Comparison of ENCODE assay signal across 1 cellular context in genomic region chr15:77066961-77067690, GRCh38.
TF ChIP-seq lines count a peak whose summit lies in the region.

No MANE protein-coding gene starts in this region.

TF ChIP-seq in K562, 482 proteins besides CTCF, POLR2A, EP300 and RAD21 (continued from another document and continues in another):
- TF ChIP-seq THAP7 (CRISPR knock-in tag; IDR thresholded peaks at IDR 0.05): no peak
- no peak for TF ChIP-seq MAX (CRISPR knock-in tag; IDR thresholded peaks at IDR 0.05)
- TF ChIP-seq ZNF41 (CRISPR knock-in tag; conservative IDR thresholded peaks at IDR 0.05): no peak
- no peak for TF ChIP-seq PCBP2 (IDR thresholded peaks at IDR 0.05; ENCODE audit: low read depth, low read length, poor library complexity, severe bottlenecking)
- TF ChIP-seq DIDO1 (tag; IDR thresholded peaks at IDR 0.05; ENCODE audit: low read depth): no peak
- TF ChIP-seq HEY1 (CRISPR knock-in tag; IDR thresholded peaks at IDR 0.05; ENCODE audit: borderline replicate concordance): no peak
- no peak for TF ChIP-seq CHAMP1 (IDR thresholded peaks at IDR 0.05)
- TF ChIP-seq USF1 (CRISPR knock-in tag; IDR thresholded peaks at IDR 0.05): no peak
- no peak for TF ChIP-seq SRSF9 (IDR thresholded peaks at IDR 0.05; ENCODE audit: borderline replicate concordance, low read depth, low read length)
- TF ChIP-seq SOX6 (IDR thresholded peaks at IDR 0.05): peak; percentile 49; the same call in 1 of the 2 replicates
- no peak for TF ChIP-seq ARHGAP35 (IDR thresholded peaks at IDR 0.05; ENCODE audit: partially characterized antibody)
- TF ChIP-seq ETV6 (IDR thresholded peaks at IDR 0.05; ENCODE audit: borderline replicate concordance in 1 of 2, low read depth in 2 of 2, low read length in 1 of 2): no peak
- TF ChIP-seq ETV6 (CRISPR knock-in tag; IDR thresholded peaks at IDR 0.05; ENCODE audit: borderline replicate concordance): no peak
- no peak for TF ChIP-seq ZNF133 (CRISPR knock-in tag; IDR thresholded peaks at IDR 0.05)
- no peak for TF ChIP-seq GMEB1 (CRISPR knock-in tag; IDR thresholded peaks at IDR 0.05)
- no peak for TF ChIP-seq CBX3 (IDR thresholded peaks at IDR 0.05; ENCODE audit: borderline replicate concordance in 1 of 2, low read length in 2 of 2)
- no peak for TF ChIP-seq MXI1 (IDR thresholded peaks at IDR 0.05; ENCODE audit: low read depth, low read length)
- no peak for TF ChIP-seq ZNF143 (CRISPR knock-in tag; IDR thresholded peaks at IDR 0.05)
- no peak for TF ChIP-seq CEBPG (CRISPR knock-in tag; IDR thresholded peaks at IDR 0.05)
- peak in 1 of 2 experiments; percentile 33; a peak in 1 of 4 replicates for TF ChIP-seq CEBPG (tag; conservative IDR thresholded peaks at IDR 0.05 in 1 of 2, IDR thresholded peaks at IDR 0.05 in 1 of 2)
- no peak for TF ChIP-seq PHTF2 (CRISPR knock-in tag; IDR thresholded peaks at IDR 0.05)
- no peak for TF ChIP-seq NFE2 (IDR thresholded peaks at IDR 0.05; ENCODE audit: low read depth)
- TF ChIP-seq TRIM24 (IDR thresholded peaks at IDR 0.05): no peak
- no peak for TF ChIP-seq E2F1 (CRISPR knock-in tag; IDR thresholded peaks at IDR 0.05)
- no peak for TF ChIP-seq ZNF444 (CRISPR knock-in tag; IDR thresholded peaks at IDR 0.05)
- TF ChIP-seq CBFA2T2 (conservative IDR thresholded peaks at IDR 0.05): peak; percentile 54
- no peak for TF ChIP-seq ZBTB26 (CRISPR knock-in tag; IDR thresholded peaks at IDR 0.05)
- no peak for TF ChIP-seq RERE (CRISPR knock-in tag; IDR thresholded peaks at IDR 0.05; ENCODE audit: borderline replicate concordance)
- TF ChIP-seq NFXL1 (CRISPR knock-in tag; IDR thresholded peaks at IDR 0.05): no peak
- TF ChIP-seq ATF4 (CRISPR knock-in tag; IDR thresholded peaks at IDR 0.05): no peak
- 0 out of 2 replicates have a peak, but pooled peaks have one; percentile 40 for TF ChIP-seq HES1 (IDR thresholded peaks at IDR 0.05; ENCODE audit: low read depth)
- no peak for TF ChIP-seq TGIF2 (CRISPR knock-in tag; IDR thresholded peaks at IDR 0.05)
- TF ChIP-seq HNRNPH1 (optimal IDR thresholded peaks at IDR 0.05; ENCODE audit: low read depth, low read length): no peak
- TF ChIP-seq HDAC6 (IDR thresholded peaks at IDR 0.05; ENCODE audit: low read depth, low read length): no peak
- TF ChIP-seq CBX8 (IDR thresholded peaks at IDR 0.05; ENCODE audit: borderline replicate concordance, extremely low read depth, low read depth, low read length, poor library complexity, severe bottlenecking): no peak
- no peak for TF ChIP-seq ZNF583 (CRISPR knock-in tag; IDR thresholded peaks at IDR 0.05)
- no peak for TF ChIP-seq MIER1 (IDR thresholded peaks at IDR 0.05; ENCODE audit: low read depth)
- no peak for TF ChIP-seq ZBTB12 (CRISPR knock-in tag; IDR thresholded peaks at IDR 0.05)
- TF ChIP-seq HNRNPLL (IDR thresholded peaks at IDR 0.05; ENCODE audit: low read depth, low read length, poor library complexity, severe bottlenecking): no peak
- TF ChIP-seq TOE1 (IDR thresholded peaks at IDR 0.05; ENCODE audit: borderline replicate concordance): no peak
- TF ChIP-seq TOE1 (CRISPR knock-in tag; IDR thresholded peaks at IDR 0.05; ENCODE audit: borderline replicate concordance, low read depth): no peak
- peak; percentile 52; the same call in 1 of the 2 replicates for TF ChIP-seq NCOR1 (IDR thresholded peaks at IDR 0.05)
- no peak for TF ChIP-seq HMGXB4 (CRISPR knock-in tag; IDR thresholded peaks at IDR 0.05)
- no peak for TF ChIP-seq STAT5A (IDR thresholded peaks at IDR 0.05; ENCODE audit: borderline replicate concordance, low read length)
- no peak for TF ChIP-seq MEF2A (IDR thresholded peaks at IDR 0.05; ENCODE audit: control insufficient read depth, low read depth, low read length)
- no peak for TF ChIP-seq YBX1 (IDR thresholded peaks at IDR 0.05)
- TF ChIP-seq KLF1 (tag; IDR thresholded peaks at IDR 0.05): no peak
- TF ChIP-seq PHB2 (IDR thresholded peaks at IDR 0.05; ENCODE audit: low read depth): no peak
- no peak for TF ChIP-seq GTF2E2 (tag; IDR thresholded peaks at IDR 0.05)
- TF ChIP-seq FOXA1 (IDR thresholded peaks at IDR 0.05; ENCODE audit: borderline replicate concordance): no peak
